19 cellular contexts compared by ENCODE assay signal in the genomic region with DNA sequence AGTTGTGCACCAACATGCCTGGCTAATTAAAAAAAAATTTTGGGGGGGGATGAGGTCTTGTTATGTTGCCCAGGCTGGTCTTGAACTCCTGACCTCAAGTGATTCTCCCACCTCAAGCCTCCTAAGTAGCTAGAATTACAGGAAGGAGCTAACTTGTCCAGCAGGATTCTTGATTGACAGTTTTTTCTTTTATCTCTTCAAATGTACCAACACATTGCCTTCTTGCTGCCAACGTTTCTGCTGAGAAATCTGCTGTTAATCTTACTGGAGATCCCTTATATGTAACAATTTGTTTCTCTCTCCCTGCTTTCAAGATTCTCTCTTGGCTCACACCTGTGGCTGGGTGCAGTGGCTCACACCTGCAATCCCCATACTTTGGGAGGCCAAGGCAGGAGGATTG. TPM values are rescaled to one million over a fixed set of nuclear protein-coding genes. Genes with fewer than 3 reads are reported as not detected.
DNase-seq lines count a peak whose midpoint lies in the region; ATAC-seq, FAIRE-seq and TF ChIP-seq lines count a peak whose summit lies in the region.
"Had no signal": no experiment of that assay in that cellular context is flagged by ENCODE, and none has a peak within 500 bp of the region (broad histone marks: within the 10 kb centered on the region; RNA-seq: fewer than 3 reads in every experiment).

No MANE protein-coding gene starts in this region.

- TF ChIP-seq POLR2A in HepG2 (IDR thresholded peaks at IDR 0.05; ENCODE audit: insufficient read depth in 1 of 2, low read depth in 2 of 2, low read length in 2 of 2) (no peak), right lobe of liver (IDR thresholded peaks at IDR 0.05) (no peak)

- 0% methylated on average over 1 of the region's 1 CpG for WGBS in HepG2 (ENCODE audit: low lambda C conversion rate)
- WGBS in right lobe of liver (ENCODE audit: insufficient coverage, low coverage, low lambda C conversion rate, missing lambda C conversion rate): 83% methylated on average over 1 of the region's 1 CpG

- H3K4me1 ChIP-seq in HepG2 (ENCODE audit: insufficient read depth, low read length) (peaks cover 27% of the 10 kb centered on the region), right lobe of liver (no peaks in the 10 kb centered on the region), OCI-LY7 (ENCODE audit: insufficient read depth, low read length, poor library complexity, severe bottlenecking) (peaks cover 15% of the 10 kb centered on the region)
- H3K4me1 ChIP-seq: upper lobe of right lung had no signal

- H2AFZ ChIP-seq in HepG2 (ENCODE audit: low read length) (no peak overlapping the region), OCI-LY7 (ENCODE audit: low read length) (no peak overlapping the region)

- peaks cover 4% of the 10 kb centered on the region for H3K4me1 Mint-ChIP-seq in activated CD4-positive, alpha-beta memory T cell treated with anti-CD3 and anti-CD28 coated beads, Interleukin-2, amount 10 ng/mL, durations not matched to agents 7 days and 5 days
- peaks cover 3% of the 10 kb centered on the region for H3K4me1 Mint-ChIP-seq in chondrocyte (ENCODE audit: low read depth)

- H3K4me2 ChIP-seq in HepG2 (ENCODE audit: low read depth, low read length): no peak overlapping the region
- H3K4me2 ChIP-seq in OCI-LY7 (ENCODE audit: low read length): no peak overlapping the region

- DNase-seq in HepG2 (ENCODE audit: low spot score) (no peak), right lobe of liver (no peak), OCI-LY7 (ENCODE audit: low spot score) (peak; percentile 29), bronchial epithelial cell (ENCODE audit: low read depth) (peak; percentile 67), amniotic stem cell (lab: John Stamatoyannopoulos, UW) (no peak), chondrocyte (ENCODE audit: low spot score) (no peak)
- DNase-seq in activated CD4-positive, alpha-beta memory T cell treated with anti-CD3 and anti-CD28 coated beads, Interleukin-2, amount 10 ng/mL, durations not matched to agents 7 days and 5 days: no peak
- DNase-seq: foreskin fibroblast; left ventricle myocardium superior; NCI-H1436 treated with DMSO at 0.1 percent for 48 hours; NCI-H510A treated with DMSO at 0.1 percent for 48 hours; stimulated activated naive CD4-positive, alpha-beta T cell; upper lobe of right lung had no signal

- peaks cover 9% of the 10 kb centered on the region for H3K9me3 ChIP-seq in HepG2 (ENCODE audit: low read length)
- H3K9me3 ChIP-seq in right lobe of liver: no peaks in the 10 kb centered on the region
- H3K9me3 ChIP-seq in OCI-LY7 (ENCODE audit: low read length): peaks cover 19% of the 10 kb centered on the region

- TF ChIP-seq RAD21 in HepG2 (CRISPR knock-in tag; IDR thresholded peaks at IDR 0.05): no peak

- H3K4me3 ChIP-seq in HepG2 (replicated peaks in 1 of 3; ENCODE audit: insufficient read depth in 1 of 3, low read depth in 2 of 3, low read length in 3 of 3) (no peak overlapping the region), right lobe of liver (no peak overlapping the region), OCI-LY7 (ENCODE audit: low read depth, low read length, poor library complexity, severe bottlenecking) (no peak overlapping the region), bronchial epithelial cell (ENCODE audit: low read depth, low read length) (no peak overlapping the region)
- H3K4me3 ChIP-seq: upper lobe of right lung had no signal

- H3K27me3 Mint-ChIP-seq in activated CD4-positive, alpha-beta memory T cell treated with anti-CD3 and anti-CD28 coated beads, Interleukin-2, amount 10 ng/mL, durations not matched to agents 7 days and 5 days: peaks cover 12% of the 10 kb centered on the region
- no peaks in the 10 kb centered on the region for H3K27me3 Mint-ChIP-seq in chondrocyte (ENCODE audit: low read depth)

- H3K27ac ChIP-seq in HepG2 (ENCODE audit: extremely low read length, insufficient read depth, low read length): no peak overlapping the region
- no peak overlapping the region for H3K27ac ChIP-seq in right lobe of liver
- H3K27ac ChIP-seq in OCI-LY7 (ENCODE audit: low read depth, low read length, poor library complexity, severe bottlenecking): no peak overlapping the region
- H3K27ac ChIP-seq: HL-60, upper lobe of right lung had no signal

- H3K9me2 ChIP-seq in OCI-LY7 (ENCODE audit: insufficient read depth, low read length): no peaks in the 10 kb centered on the region

- H4K20me1 ChIP-seq in HepG2 (ENCODE audit: insufficient read depth, low read length) (no peaks in the 10 kb centered on the region), OCI-LY7 (ENCODE audit: insufficient read depth, low read length) (no peaks in the 10 kb centered on the region)

- no peak overlapping the region for H3K27ac Mint-ChIP-seq in activated CD4-positive, alpha-beta memory T cell treated with anti-CD3 and anti-CD28 coated beads, Interleukin-2, amount 10 ng/mL, durations not matched to agents 7 days and 5 days
- no peak overlapping the region for H3K27ac Mint-ChIP-seq in chondrocyte (ENCODE audit: unreplicated experiment)
- H3K27ac Mint-ChIP-seq: T-helper 1 cell treated with Interleukin-12 subunit alpha and Interleukin-12 subunit beta and Interleukin-4 antibody, amounts not matched to agents 30 μg/mL and 1 μg/mL, for 36 hours had no signal

- H3K79me2 ChIP-seq in HepG2 (ENCODE audit: insufficient read depth, low read length) (no peaks in the 10 kb centered on the region), OCI-LY7 (ENCODE audit: insufficient read depth, low read depth, low read length) (no peaks in the 10 kb centered on the region)

- no peaks in the 10 kb centered on the region for H3K36me3 ChIP-seq in HepG2 (replicated peaks in 1 of 2; ENCODE audit: control insufficient read depth in 1 of 2, insufficient read depth in 2 of 2, low read length in 2 of 2)
- H3K36me3 ChIP-seq in right lobe of liver: no peaks in the 10 kb centered on the region
- no peaks in the 10 kb centered on the region for H3K36me3 ChIP-seq in OCI-LY7 (ENCODE audit: insufficient read depth, low read length)
- no peaks in the 10 kb centered on the region for H3K36me3 ChIP-seq in bronchial epithelial cell (ENCODE audit: control insufficient read depth, insufficient read depth, low read length)
- H3K36me3 ChIP-seq: upper lobe of right lung had no signal

- POLR2A ChIA-PET in HepG2 (lab: Yijun Ruan, JAX): no interaction called here
- POLR2A ChIA-PET in OCI-LY7 (lab: Charles Lee): no interaction called here
- POLR2A ChIA-PET in activated CD4-positive, alpha-beta memory T cell treated with anti-CD3 and anti-CD28 coated beads, Interleukin-2, amount 10 ng/mL, durations not matched to agents 7 days and 5 days (lab: Charles Lee): no interaction called here

- H3K9ac ChIP-seq in HepG2 (ENCODE audit: insufficient read depth, low read depth, low read length): no peak overlapping the region

- H3K27me3 ChIP-seq in HepG2 (ENCODE audit: control insufficient read depth in 1 of 2, insufficient read depth in 2 of 2, low read length in 2 of 2) (no peaks in the 10 kb centered on the region), right lobe of liver (no peaks in the 10 kb centered on the region), bronchial epithelial cell (ENCODE audit: control insufficient read depth, insufficient read depth, low read length) (no peaks in the 10 kb centered on the region)
- H3K27me3 ChIP-seq: upper lobe of right lung had no signal

- BruUV-seq in HepG2 (replicated peaks; lab: Mats Ljungman, UMichigan) (no TSS peak), OCI-LY7 (replicated peaks; lab: Mats Ljungman, UMichigan) (no TSS peak)

- CTCF ChIA-PET in HepG2 (lab: Yijun Ruan, JAX; ENCODE audit: low intra/inter-chr PET ratio, low total read pairs) (no interaction called here), OCI-LY7 (lab: Charles Lee; ENCODE audit: unreplicated experiment) (no interaction called here)
- CTCF ChIA-PET in activated CD4-positive, alpha-beta memory T cell treated with anti-CD3 and anti-CD28 coated beads, Interleukin-2, amount 10 ng/mL, durations not matched to agents 7 days and 5 days (lab: Charles Lee): interaction anchor here (0.5 to 1.7 kb wide), 2 partner anchors 49 to 258 kb away, joined by 3 to 4 read pairs; no protein-coding TSS in a partner anchor

- TF ChIP-seq CTCF in HepG2 (CRISPR knock-in tag; IDR thresholded peaks at IDR 0.05) (no peak), right lobe of liver (IDR thresholded peaks at IDR 0.05) (no peak), OCI-LY7 (conservative IDR thresholded peaks at IDR 0.05; ENCODE audit: low read length) (no peak), bronchial epithelial cell (IDR thresholded peaks at IDR 0.05; ENCODE audit: insufficient read depth, low read length, severe bottlenecking) (no peak), chondrocyte (IDR thresholded peaks at IDR 0.05) (no peak)

- H3K36me3 Mint-ChIP-seq in activated CD4-positive, alpha-beta memory T cell treated with anti-CD3 and anti-CD28 coated beads, Interleukin-2, amount 10 ng/mL, durations not matched to agents 7 days and 5 days (ENCODE audit: low read depth): peaks cover 18% of the 10 kb centered on the region
- peaks cover 15% of the 10 kb centered on the region for H3K36me3 Mint-ChIP-seq in chondrocyte (ENCODE audit: low read depth)

- peaks cover 25% of the 10 kb centered on the region for H3K9me3 Mint-ChIP-seq in activated CD4-positive, alpha-beta memory T cell treated with anti-CD3 and anti-CD28 coated beads, Interleukin-2, amount 10 ng/mL, durations not matched to agents 7 days and 5 days
- peaks cover 24% of the 10 kb centered on the region for H3K9me3 Mint-ChIP-seq in chondrocyte (ENCODE audit: low read depth)

- ATAC-seq in HepG2 (no peak), right lobe of liver (no peak), HG02973 (IDR thresholded peaks at IDR 0.05; ENCODE audit: unreplicated experiment) (no peak)
- ATAC-seq: activated CD4-positive, CD25-positive, alpha-beta regulatory T cell treated with anti-CD3 and anti-CD28 coated beads, Interleukin-2, amount 50 U/mL, for 24 hours; activated naive CD4-positive, alpha-beta T cell treated with anti-CD3 and anti-CD28 coated beads, Interleukin-2, amount 50 U/mL, for 72 hours; left ventricle myocardium superior; upper lobe of right lung had no signal

- TF ChIP-seq EP300 in HepG2 (IDR thresholded peaks at IDR 0.05; ENCODE audit: low read depth in 2 of 2, low read length in 2 of 2) (no peak), HepG2 (CRISPR knock-in tag; IDR thresholded peaks at IDR 0.05; ENCODE audit: borderline replicate concordance) (no peak)

- in situ Hi-C loops in HepG2 (cut with HindIII; ENCODE audit: extremely low pct_ligation_motif_present, low pct_unique_long_range_greater_than_20kb): no loop called here

- FAIRE-seq in HepG2 (lab: Jason Lieb, UNC) (no peak), bronchial epithelial cell (lab: Jason Lieb, UNC) (no peak)
- FAIRE-seq: D721Med had no signal

- H3K4me3 Mint-ChIP-seq in activated CD4-positive, alpha-beta memory T cell treated with anti-CD3 and anti-CD28 coated beads, Interleukin-2, amount 10 ng/mL, durations not matched to agents 7 days and 5 days: no peak overlapping the region
- no peak overlapping the region for H3K4me3 Mint-ChIP-seq in chondrocyte (ENCODE audit: unreplicated experiment)
- H3K4me3 Mint-ChIP-seq: T-helper 1 cell treated with Interleukin-12 subunit alpha and Interleukin-12 subunit beta and Interleukin-4 antibody, amounts not matched to agents 30 μg/mL and 1 μg/mL, for 36 hours had no signal

- intact Hi-C loops in HepG2 (cut with micrococcal nuclease; ENCODE audit: unreplicated experiment): no loop called here
- intact Hi-C loops in right lobe of liver (cut with DNase I): no loop called here
- intact Hi-C loops in OCI-LY7 (cut with micrococcal nuclease; ENCODE audit: unreplicated experiment): no loop called here

RNA-seq across cellular contexts. Expression of a gene that starts 22.4 kb away (rescaled TPM):
- total RNA-seq in HepG2 (2016; rRNA removed; fragmentation: Illumina TruSeq; extraction: Trizol): 41.4 and 56.6 TPM in 2 replicates
- 25.7 and 31.4 TPM in 2 replicates for total RNA-seq in HepG2 (2016; cell fraction: cytosol; rRNA removed; fragmentation: Illumina TruSeq; extraction: Trizol; ENCODE audit: low read depth)
- 41.7 and 52.5 TPM in 2 replicates for total RNA-seq in HepG2 (2016; cell fraction: insoluble cytoplasmic fraction; rRNA removed; fragmentation: Illumina TruSeq; extraction: Trizol)
- total RNA-seq in HepG2 (2016; cell fraction: membrane; rRNA removed; fragmentation: Illumina TruSeq; extraction: Trizol): 39.1 and 48.5 TPM in 2 replicates
- total RNA-seq in HepG2 (2016; cell fraction: nucleus; rRNA removed; fragmentation: Illumina TruSeq; extraction: Trizol): 69.9 and 73.0 TPM in 2 replicates
- 45.0 and 47.7 TPM in 2 replicates for polyA plus RNA-seq in HepG2 (2011; rRNA removed)
- polyA plus RNA-seq in HepG2 (2011; cell fraction: cytosol; rRNA removed): 20.4 and 22.0 TPM in 2 replicates
- polyA plus RNA-seq in HepG2 (2011; cell fraction: nucleus; rRNA removed): 65.4 and 76.5 TPM in 2 replicates
- 28.5 and 28.9 TPM in 2 replicates for polyA plus RNA-seq in HepG2 (2012)
- polyA plus RNA-seq in HepG2 (2016; cell fraction: cytosol; fragmentation: Illumina TruSeq; extraction: Trizol; ENCODE audit: low read depth): 16.6 and 18.4 TPM in 2 replicates
- polyA plus RNA-seq in HepG2 (2016; cell fraction: insoluble cytoplasmic fraction; fragmentation: Illumina TruSeq; extraction: Trizol; ENCODE audit: low read depth): 45.7 and 50.4 TPM in 2 replicates
- polyA plus RNA-seq in HepG2 (2016; cell fraction: membrane; fragmentation: Illumina TruSeq; extraction: Trizol; ENCODE audit: low read depth): 24.0 and 32.3 TPM in 2 replicates
- polyA plus RNA-seq in HepG2 (2016; cell fraction: nucleus; fragmentation: Illumina TruSeq; extraction: Trizol; ENCODE audit: insufficient read depth, low read depth): 133 and 146 TPM in 2 replicates
- 31.1 and 72.6 TPM in 2 replicates for polyA minus RNA-seq in HepG2 (2011; rRNA and poly(A)+ RNA removed; ENCODE audit: low replicate concordance)
- 21.5 and 30.2 TPM in 2 replicates for polyA minus RNA-seq in HepG2 (2011; cell fraction: cytosol; rRNA and poly(A)+ RNA removed)
- 80.9 and 98.8 TPM in 2 replicates for polyA minus RNA-seq in HepG2 (2011; cell fraction: nucleus; rRNA and poly(A)+ RNA removed)
- 10 to 100 TPM; 25.5 to 34.3 (median 27.3) TPM for total RNA-seq in right lobe of liver
- 70.8 and 72.7 TPM in 2 replicates for total RNA-seq in OCI-LY7 (2014; rRNA removed; shearing (Covaris generic))
- 83.6 and 89.0 TPM in 2 replicates for total RNA-seq in OCI-LY7 (2022)
- 77.9 and 98.7 TPM in 2 replicates for total RNA-seq in bronchial epithelial cell
- 10 to 100 TPM; 76.0 to 84.2 TPM for total RNA-seq in activated CD4-positive, alpha-beta memory T cell treated with anti-CD3 and anti-CD28 coated beads, Interleukin-2, amount 10 ng/mL, durations not matched to agents 7 days and 5 days
- total RNA-seq in chondrocyte: 65.1 to 73.7 TPM (median 70.8 TPM) in 3 replicates

RNA-seq across cellular contexts. Expression of a gene that starts 28.7 kb away (rescaled TPM):
- total RNA-seq in HepG2 (2016; rRNA removed; fragmentation: Illumina TruSeq; extraction: Trizol) (281 and 333 TPM in 2 replicates), right lobe of liver (100 to 1,000 TPM; 186 to 357 (median 215) TPM), OCI-LY7 (2022) (274 and 292 TPM in 2 replicates), bronchial epithelial cell (133 and 180 TPM in 2 replicates), chondrocyte (175 to 212 TPM (median 181 TPM) in 3 replicates)
- 57.6 and 59.2 TPM in 2 replicates for total RNA-seq in HepG2 (2016; cell fraction: cytosol; rRNA removed; fragmentation: Illumina TruSeq; extraction: Trizol; ENCODE audit: low read depth)
- 289 and 316 TPM in 2 replicates for total RNA-seq in HepG2 (2016; cell fraction: insoluble cytoplasmic fraction; rRNA removed; fragmentation: Illumina TruSeq; extraction: Trizol)
- total RNA-seq in HepG2 (2016; cell fraction: membrane; rRNA removed; fragmentation: Illumina TruSeq; extraction: Trizol): 131 and 147 TPM in 2 replicates
- 180 TPM in 2 replicates for total RNA-seq in HepG2 (2016; cell fraction: nucleus; rRNA removed; fragmentation: Illumina TruSeq; extraction: Trizol)
- 147 and 189 TPM in 2 replicates for polyA plus RNA-seq in HepG2 (2011; rRNA removed)
- 98.3 and 109 TPM in 2 replicates for polyA plus RNA-seq in HepG2 (2011; cell fraction: cytosol; rRNA removed)
- 192 and 267 TPM in 2 replicates for polyA plus RNA-seq in HepG2 (2011; cell fraction: nucleus; rRNA removed)
- 226 and 227 TPM in 2 replicates for polyA plus RNA-seq in HepG2 (2012)
- polyA plus RNA-seq in HepG2 (2016; cell fraction: cytosol; fragmentation: Illumina TruSeq; extraction: Trizol; ENCODE audit: low read depth): 34.1 and 47.0 TPM in 2 replicates
- 286 and 291 TPM in 2 replicates for polyA plus RNA-seq in HepG2 (2016; cell fraction: insoluble cytoplasmic fraction; fragmentation: Illumina TruSeq; extraction: Trizol; ENCODE audit: low read depth)
- 74.1 and 96.9 TPM in 2 replicates for polyA plus RNA-seq in HepG2 (2016; cell fraction: membrane; fragmentation: Illumina TruSeq; extraction: Trizol; ENCODE audit: low read depth)
- 188 and 207 TPM in 2 replicates for polyA plus RNA-seq in HepG2 (2016; cell fraction: nucleus; fragmentation: Illumina TruSeq; extraction: Trizol; ENCODE audit: insufficient read depth, low read depth)
- polyA minus RNA-seq in HepG2 (2011; rRNA and poly(A)+ RNA removed; ENCODE audit: low replicate concordance): 81.5 and 123 TPM in 2 replicates
- 55.8 and 65.8 TPM in 2 replicates for polyA minus RNA-seq in HepG2 (2011; cell fraction: cytosol; rRNA and poly(A)+ RNA removed)
- 331 and 439 TPM in 2 replicates for polyA minus RNA-seq in HepG2 (2011; cell fraction: nucleus; rRNA and poly(A)+ RNA removed)
- 171 and 237 TPM in 2 replicates for total RNA-seq in OCI-LY7 (2014; rRNA removed; shearing (Covaris generic))
- 100 to 1,000 TPM; 188 to 197 TPM for total RNA-seq in activated CD4-positive, alpha-beta memory T cell treated with anti-CD3 and anti-CD28 coated beads, Interleukin-2, amount 10 ng/mL, durations not matched to agents 7 days and 5 days

Comparison
In these comparisons a context has a peak if more than half of its experiments do, and no peak if none do; other contexts are left out.
1. DNase-seq: peak in OCI-LY7 (single experiment) and bronchial epithelial cell (single experiment); none in HepG2 (single experiment), right lobe of liver (0 of 3), amniotic stem cell (single experiment), activated CD4-positive, alpha-beta memory T cell treated with anti-CD3 and anti-CD28 coated beads, Interleukin-2, amount 10 ng/mL, durations not matched to agents 7 days and 5 days (single experiment) and chondrocyte (single experiment).